In genomic region chr10:3568392-3568791, GRCh38 we compare ENCODE assay signal across 18 cellular contexts.
A peak's percentile ranks its signal among the peaks of the same experiment; 100 is the strongest.
DNase-seq lines count a peak whose midpoint lies in the region; TF ChIP-seq lines count a peak whose summit lies in the region.
"Had no signal": no experiment of that assay in that cellular context is flagged by ENCODE, and none has a peak within 500 bp of the region (broad histone marks: within the 10 kb centered on the region; RNA-seq: fewer than 3 reads in every experiment).

No MANE protein-coding gene starts in this region.

- H3K4me1 ChIP-seq in esophagus muscularis mucosa, result peaks cover 0 to 17% (median 8%) of the 10 kb centered on the region in 4 donors
- H3K4me1 ChIP-seq in stomach, result peaks cover 0 to 6% (median 0%) of the 10 kb centered on the region in 4 donors
- H3K4me1 ChIP-seq: A549 had no signal

- H3K9me3 ChIP-seq in esophagus muscularis mucosa (peaks cover 0 to 4% (median 0%) of the 10 kb centered on the region in 4 donors), stomach (peaks cover 0 to 11% (median 5%) of the 10 kb centered on the region in 4 donors)

- peaks cover 21% of the 10 kb centered on the region for H3K4me1 Mint-ChIP-seq in activated naive CD4-positive, alpha-beta T cell treated with anti-CD3 and anti-CD28 coated beads, Interleukin-2, amount 10 ng/mL, durations not matched to agents 7 days and 5 days
- H3K4me1 Mint-ChIP-seq: GM23338 had no signal

- DNase-seq in DMS53 (lab: John Stamatoyannopoulos, UW) (peak; percentile 40), DMS53 treated with DMSO at 0.1 percent for 48 hours (lab: John Stamatoyannopoulos, UW; ENCODE audit: unreplicated experiment) (no peak), Kasumi-1 (lab: John Stamatoyannopoulos, UW) (peak; percentile 14 to 20), esophagus muscularis mucosa (ENCODE audit: extremely low spot score) (peak; percentile 17), stomach (no peak)
- no peak for DNase-seq in activated naive CD4-positive, alpha-beta T cell treated with anti-CD3 and anti-CD28 coated beads, Interleukin-2, amount 10 ng/mL, durations not matched to agents 7 days and 5 days
- no peak for DNase-seq in activated CD4-positive, alpha-beta T cell treated with anti-CD3 and anti-CD28 coated beads for 48 hours
- DNase-seq: AML-193; Calu3; CD8-positive, alpha-beta T cell; GDM1; H7; HFFc6 had no signal

- no peaks in the 10 kb centered on the region for H3K36me3 Mint-ChIP-seq in activated naive CD4-positive, alpha-beta T cell treated with anti-CD3 and anti-CD28 coated beads, Interleukin-2, amount 10 ng/mL, durations not matched to agents 7 days and 5 days
- H3K36me3 Mint-ChIP-seq: CD8-positive, alpha-beta T cell had no signal

- CTCF ChIA-PET in activated naive CD4-positive, alpha-beta T cell treated with anti-CD3 and anti-CD28 coated beads, Interleukin-2, amount 10 ng/mL, durations not matched to agents 7 days and 5 days (lab: Charles Lee), result interaction anchor here (1.3 kb wide), 1 partner anchor 11 kb away, joined by 3 read pairs; no protein-coding TSS in a partner anchor

- intact Hi-C loops in esophagus muscularis mucosa (cut with DNase I), result no loop called here
- intact Hi-C loops in stomach (cut with DNase I; ENCODE audit: low total_unique reads), result no loop called here

- no peak overlapping the region for H3K4me3 Mint-ChIP-seq in activated naive CD4-positive, alpha-beta T cell treated with anti-CD3 and anti-CD28 coated beads, Interleukin-2, amount 10 ng/mL, durations not matched to agents 7 days and 5 days
- H3K4me3 Mint-ChIP-seq: CD8-positive, alpha-beta T cell; GM23338; HFFc6 had no signal

- H3K27ac ChIP-seq in esophagus muscularis mucosa (replicated peaks in 1 of 4), result no peak overlapping the region
- H3K27ac ChIP-seq in stomach, result no peak overlapping the region
- H3K27ac ChIP-seq: 22Rv1, A549, HL-60, KMS-11 had no signal

- no peaks in the 10 kb centered on the region for H3K27me3 ChIP-seq in esophagus muscularis mucosa
- H3K27me3 ChIP-seq in stomach, result no peaks in the 10 kb centered on the region

- H3K36me3 ChIP-seq in esophagus muscularis mucosa (no peaks in the 10 kb centered on the region), stomach (no peaks in the 10 kb centered on the region)

- no peak for TF ChIP-seq CTCF in esophagus muscularis mucosa (IDR thresholded peaks at IDR 0.05)
- TF ChIP-seq CTCF in stomach (IDR thresholded peaks at IDR 0.05), result no peak

- peaks cover 2% of the 10 kb centered on the region for H3K9me3 Mint-ChIP-seq in activated naive CD4-positive, alpha-beta T cell treated with anti-CD3 and anti-CD28 coated beads, Interleukin-2, amount 10 ng/mL, durations not matched to agents 7 days and 5 days
- H3K9me3 Mint-ChIP-seq: GM23338, HFFc6 had no signal

- WGBS in esophagus muscularis mucosa, result 92% methylated on average over 7 of the region's 7 CpGs
- WGBS in stomach, 5 donors, result 75 to 85% (median 81%) methylated on average over 7 of the region's 7 CpGs

- H3K27me3 Mint-ChIP-seq in activated naive CD4-positive, alpha-beta T cell treated with anti-CD3 and anti-CD28 coated beads, Interleukin-2, amount 10 ng/mL, durations not matched to agents 7 days and 5 days, result peaks cover 4% of the 10 kb centered on the region

- no peak overlapping the region for H3K27ac Mint-ChIP-seq in activated naive CD4-positive, alpha-beta T cell treated with anti-CD3 and anti-CD28 coated beads, Interleukin-2, amount 10 ng/mL, durations not matched to agents 7 days and 5 days
- H3K27ac Mint-ChIP-seq: CD8-positive, alpha-beta T cell; GM23338; HFFc6 had no signal

- TF ChIP-seq POLR2A in esophagus muscularis mucosa (IDR thresholded peaks at IDR 0.05; ENCODE audit: low read depth) (no peak), stomach (IDR thresholded peaks at IDR 0.05) (no peak)

- H3K4me3 ChIP-seq in esophagus muscularis mucosa (no peak overlapping the region), stomach (no peak overlapping the region)
- H3K4me3 ChIP-seq: A549, GM23338 had no signal

- TF ChIP-seq EP300 in esophagus muscularis mucosa (IDR thresholded peaks at IDR 0.05) (no peak), stomach (IDR thresholded peaks at IDR 0.05) (no peak)

Comparison
In these comparisons a context has a peak if more than half of its experiments do, and no peak if none do; other contexts are left out.
1. DNase-seq: peak in DMS53 (single experiment), Kasumi-1 (2 of 2) and esophagus muscularis mucosa (single experiment); none in DMS53 treated with DMSO at 0.1 percent for 48 hours (single experiment), activated naive CD4-positive, alpha-beta T cell treated with anti-CD3 and anti-CD28 coated beads, Interleukin-2, amount 10 ng/mL, durations not matched to agents 7 days and 5 days (single experiment), stomach (single experiment) and activated CD4-positive, alpha-beta T cell treated with anti-CD3 and anti-CD28 coated beads for 48 hours (single experiment).